Comparison of ENCODE assay signal across 8 cellular contexts in the genomic region with DNA sequence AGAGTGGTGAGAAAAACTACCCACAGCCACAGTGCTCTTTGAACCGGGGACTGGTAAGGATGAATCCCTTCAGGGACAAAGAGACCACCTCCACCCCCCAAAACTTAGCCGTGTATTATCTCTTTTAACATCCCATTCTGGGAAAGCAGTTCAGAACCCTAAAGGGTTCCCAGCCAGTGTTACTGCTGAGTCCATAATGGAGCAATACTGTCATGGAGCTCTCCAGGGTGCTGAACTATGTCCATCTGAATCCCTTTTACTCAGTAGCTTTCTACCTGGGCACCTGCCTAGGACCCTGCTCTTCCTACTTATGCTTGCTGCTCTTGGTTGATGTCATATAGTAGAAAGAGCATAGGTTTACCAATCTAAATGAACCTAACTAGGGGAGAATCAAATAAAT. TPM values are rescaled to one million over a fixed set of nuclear protein-coding genes. Genes with fewer than 3 reads are reported as not detected.
DNase-seq lines count a peak whose midpoint lies in the region; ATAC-seq, FAIRE-seq and TF ChIP-seq lines count a peak whose summit lies in the region.

No MANE protein-coding gene starts in this region.

- peak in 3 of 4 donors; percentile 49 to 81 (median 67) for ATAC-seq in pancreas
- no peak for ATAC-seq in HG02759 (IDR thresholded peaks at IDR 0.05; ENCODE audit: unreplicated experiment)
- ATAC-seq in HG03457 (IDR thresholded peaks at IDR 0.05; ENCODE audit: unreplicated experiment) = no peak

- H4K20me1 ChIP-seq in H9 (ENCODE audit: control insufficient read depth, insufficient read depth, insufficient read length) = peaks cover 2% of the 10 kb centered on the region
- no peaks in the 10 kb centered on the region for H4K20me1 ChIP-seq in OCI-LY7 (ENCODE audit: insufficient read depth, low read length)

- H3K4me3 ChIP-seq in OCI-LY7 (ENCODE audit: low read depth, low read length, poor library complexity, severe bottlenecking) (no peak overlapping the region), pancreas (no peak overlapping the region)

- no peaks in the 10 kb centered on the region for H3K9me3 ChIP-seq in H9 (ENCODE audit: control insufficient read depth, low read depth, low read length)
- H3K9me3 ChIP-seq in OCI-LY7 (ENCODE audit: low read length) = no peaks in the 10 kb centered on the region
- no peaks in the 10 kb centered on the region for H3K9me3 ChIP-seq in pancreas

- WGBS in H9 (ENCODE audit: extremely low coverage, insufficient read length, low lambda C conversion rate) = no CpG with 5 or more reads among the region's 2 CpGs
- 20 to 21% methylated on average over 2 of the region's 2 CpGs for WGBS in pancreas, 2 donors

- H4K8ac ChIP-seq in H9 (replicated peaks; ENCODE audit: insufficient read length, low read depth, low read length) = no peak overlapping the region

- H3K4me2 ChIP-seq in H9 (ENCODE audit: insufficient read depth, insufficient read length, low read length) (no peak overlapping the region), OCI-LY7 (ENCODE audit: low read length) (no peak overlapping the region)

- TF ChIP-seq CTCF in H9 (conservative IDR thresholded peaks at IDR 0.05) (no peak), OCI-LY7 (conservative IDR thresholded peaks at IDR 0.05; ENCODE audit: low read length) (no peak), pancreas (IDR thresholded peaks at IDR 0.05) (no peak)

- H3K4me3 Mint-ChIP-seq in H9 = no peak overlapping the region

- H3K27me3 Mint-ChIP-seq in H9 (ENCODE audit: low read depth) = peaks cover 2% of the 10 kb centered on the region

- DNase-seq in H9 (peak; percentile 59), OCI-LY7 (ENCODE audit: low spot score) (peak; percentile 51), dermis microvascular lymphatic vessel endothelial cell (ENCODE audit: low read depth in 2 of 2) (peak; percentile 43 to 61), pancreas (peak in 3 of 6 donors; percentile 13 to 40 (median 39)), GOT3 (lab: John Stamatoyannopoulos, UW) (no peak), GM19238 (ENCODE audit: insufficient read length, low spot score) (no peak)

- no peak overlapping the region for H4K91ac ChIP-seq in H9 (ENCODE audit: insufficient read length, low read depth, low read length)

- no peak overlapping the region for H3K23ac ChIP-seq in H9 (ENCODE audit: insufficient read length, low read depth, low read length)

- H3K27ac ChIP-seq in H9 (ENCODE audit: insufficient read length, low read depth, low read length) = no peak overlapping the region
- H3K27ac ChIP-seq in OCI-LY7 (ENCODE audit: low read depth, low read length, poor library complexity, severe bottlenecking) = no peak overlapping the region
- no peak overlapping the region for H3K27ac ChIP-seq in pancreas

- no TSS peak for BruUV-seq in OCI-LY7 (replicated peaks; lab: Mats Ljungman, UMichigan)

- peaks cover 14 to 15% of the 10 kb centered on the region in 2 experiments for H3K4me1 Mint-ChIP-seq in H9

- POLR2A ChIA-PET in OCI-LY7 (lab: Charles Lee) = no interaction called here

- CTCF ChIA-PET in OCI-LY7 (lab: Charles Lee; ENCODE audit: unreplicated experiment) = no interaction called here

- no peak overlapping the region for H2BK5ac ChIP-seq in H9 (ENCODE audit: insufficient read length, low read length)

- no peaks in the 10 kb centered on the region for H3K9me2 ChIP-seq in OCI-LY7 (ENCODE audit: insufficient read depth, low read length)

- no peak for FAIRE-seq in pancreas (lab: Jason Lieb, UNC)

- H2AFZ ChIP-seq in H9 (ENCODE audit: low read length) (no peak overlapping the region), OCI-LY7 (ENCODE audit: low read length) (no peak overlapping the region)

- no peaks in the 10 kb centered on the region for H3K27me3 ChIP-seq in H9 (ENCODE audit: insufficient read depth, low read length)
- no peaks in the 10 kb centered on the region for H3K27me3 ChIP-seq in pancreas

- intact Hi-C loops in OCI-LY7 (cut with micrococcal nuclease; ENCODE audit: unreplicated experiment) = no loop called here
- intact Hi-C loops in pancreas (cut with DNase I) = no loop called here

- H3K4me1 ChIP-seq in H9 (ENCODE audit: insufficient read depth, low read length) (no peaks in the 10 kb centered on the region), OCI-LY7 (ENCODE audit: insufficient read depth, low read length, poor library complexity, severe bottlenecking) (no peaks in the 10 kb centered on the region), pancreas (no peaks in the 10 kb centered on the region)

- H3K9ac ChIP-seq in H9 (ENCODE audit: extremely low read depth, insufficient read length, low read length) = no peak overlapping the region

- H3K36me3 ChIP-seq in OCI-LY7 (ENCODE audit: insufficient read depth, low read length) = no peaks in the 10 kb centered on the region
- no peaks in the 10 kb centered on the region for H3K36me3 ChIP-seq in pancreas

- no peak overlapping the region for H2AK5ac ChIP-seq in H9 (ENCODE audit: insufficient read length, low read length)

- H3K9me3 Mint-ChIP-seq in H9 = no peaks in the 10 kb centered on the region

- H2BK120ac ChIP-seq in H9 (ENCODE audit: low read depth, low read length, poor library complexity, severe bottlenecking) = no peak overlapping the region

- no peak overlapping the region for H3K14ac ChIP-seq in H9 (ENCODE audit: insufficient read depth, low read length)

- H3K56ac ChIP-seq in H9 (ENCODE audit: insufficient read length, low read depth, low read length) = no peak overlapping the region

- H3K23me2 ChIP-seq in H9 (ENCODE audit: insufficient read length, low read depth, low read length, poor library complexity, severe bottlenecking) = no peaks in the 10 kb centered on the region

- H3K27ac Mint-ChIP-seq in H9 = no peak overlapping the region

- H3K36me3 Mint-ChIP-seq in H9 (ENCODE audit: insufficient read depth in 1 of 3, low read depth in 3 of 3) = no peaks in the 10 kb centered on the region

- H2BK15ac ChIP-seq in H9 (ENCODE audit: low read depth, low read length) = no peak overlapping the region

- no peak overlapping the region for H3K18ac ChIP-seq in H9 (ENCODE audit: insufficient read length, low read depth, low read length)

- no peak overlapping the region for H4K5ac ChIP-seq in H9 (ENCODE audit: insufficient read length, low read depth, low read length)

- no peak overlapping the region for H3K4ac ChIP-seq in H9 (ENCODE audit: low read depth, low read length)

- no peak overlapping the region for H2BK20ac ChIP-seq in H9 (ENCODE audit: low read depth, low read length, poor library complexity, severe bottlenecking)

- no peaks in the 10 kb centered on the region for H3K79me1 ChIP-seq in H9 (ENCODE audit: insufficient read depth, low read depth, low read length, poor library complexity, severe bottlenecking)

- H3K79me2 ChIP-seq in H9 (ENCODE audit: insufficient read depth, low read length) (no peaks in the 10 kb centered on the region), OCI-LY7 (ENCODE audit: insufficient read depth, low read depth, low read length) (no peaks in the 10 kb centered on the region)

- no peak overlapping the region for H2BK12ac ChIP-seq in H9 (ENCODE audit: insufficient read length, low read depth, low read length)

- no peak overlapping the region for H3T11ph ChIP-seq in H9 (ENCODE audit: low read length)

RNA-seq across cellular contexts. Expression of a gene that starts 22.2 kb away (rescaled TPM):
- total RNA-seq in H9 (2021) (9.4 and 9.6 TPM in 2 replicates), OCI-LY7 (2022) (10.7 and 11.7 TPM in 2 replicates), dermis microvascular lymphatic vessel endothelial cell (8.0 and 10.1 TPM in 2 replicates), pancreas (10 to 100 TPM in 1 of 6 donors, 1 to 10 TPM in 5; 5.8 to 10.0 (median 7.5) TPM)
- total RNA-seq in OCI-LY7 (2014; rRNA removed; shearing (Covaris generic)) = 14.1 and 15.6 TPM in 2 replicates
- 10 to 100 TPM in 1 of 2 donors, 1 to 10 TPM in 1; 10.0 to 12.4 TPM for polyA plus RNA-seq in pancreas

Comparison
In these comparisons a context has a peak if more than half of its experiments do, and no peak if none do; other contexts are left out.
1. DNase-seq: peak in H9 (single experiment), OCI-LY7 (single experiment) and dermis microvascular lymphatic vessel endothelial cell (2 of 2); none in GOT3 (single experiment) and GM19238 (single experiment).
2. ATAC-seq: peak in pancreas (3 of 4); none in HG02759 (single experiment) and HG03457 (single experiment).